In genomic region chr1:37922767-37923550, GRCh38 we compare ENCODE assay signal across 8 cellular contexts. TPM values are rescaled to one million over a fixed set of nuclear protein-coding genes. Genes with fewer than 3 reads are reported as not detected.
DNase-seq lines count a peak whose midpoint lies in the region; ATAC-seq and TF ChIP-seq lines count a peak whose summit lies in the region.

No MANE protein-coding gene starts in this region.

- H3F3A ChIP-seq in GM23338 (replicated peaks; ENCODE audit: low read depth): no peaks in the 10 kb centered on the region
- no peaks in the 10 kb centered on the region; the same call in 1 of the 2 replicates for H3F3A ChIP-seq in PC-9 (ENCODE audit: insufficient read depth, low read depth)

- POLR2A ChIA-PET in PC-9 (lab: Charles Lee; ENCODE audit: unreplicated experiment): interaction anchor here (0.6 kb wide), 1 partner anchor 35 kb away, joined by 4 read pairs; no protein-coding TSS in a partner anchor

- H3K4me3 Mint-ChIP-seq in GM23338 (no peak overlapping the region), endodermal cell (no peak overlapping the region)

- H3K4me3 ChIP-seq in GM23338 (no peak overlapping the region), OCI-LY3 (ENCODE audit: low read length) (0 out of 2 replicates have a peak overlapping the region, but pooled peaks have one; percentile 18), endodermal cell (ENCODE audit: low read length) (no peak overlapping the region), PC-9 (no peak overlapping the region)

- H3K4me1 Mint-ChIP-seq in GM23338 (peaks cover 6% of the 10 kb centered on the region; the same call in 2 of the 3 replicates), endodermal cell (peaks cover 10% of the 10 kb centered on the region)

- H3K4me2 ChIP-seq in GM23338 (no peak overlapping the region), OCI-LY3 (ENCODE audit: low read length) (peak overlapping the region; percentile 55), PC-9 (no peak overlapping the region)

- H3K79me2 ChIP-seq in GM23338 (replicated peaks; ENCODE audit: insufficient read depth) (peaks cover 63% of the 10 kb centered on the region), OCI-LY3 (ENCODE audit: low read length) (no peaks in the 10 kb centered on the region), PC-9 (ENCODE audit: low read depth) (peaks cover 9% of the 10 kb centered on the region)

- intact Hi-C loops in PC-9 (cut with micrococcal nuclease; ENCODE audit: unreplicated experiment): no loop called here

- H3K4me1 ChIP-seq in GM23338 (ENCODE audit: insufficient read depth) (peaks cover 5% of the 10 kb centered on the region; the same call in 1 of the 2 replicates), OCI-LY3 (ENCODE audit: low read length) (peaks cover 11% of the 10 kb centered on the region), endodermal cell (ENCODE audit: control insufficient read depth, insufficient read depth, low read length) (no peaks in the 10 kb centered on the region), PC-9 (replicated peaks; ENCODE audit: insufficient read depth) (no peaks in the 10 kb centered on the region)

- ATAC-seq in GM18502 (IDR thresholded peaks at IDR 0.05; ENCODE audit: poor library complexity, unreplicated experiment) (peak; percentile 66), GM23338 (no peak), HG03045 (IDR thresholded peaks at IDR 0.05; ENCODE audit: unreplicated experiment) (no peak)

- CTCF ChIA-PET in PC-9 (lab: Charles Lee): no interaction called here

- 0 out of 2 replicates have a peak overlapping the region, but pooled peaks have one; percentile 5 for H3K27ac Mint-ChIP-seq in GM23338
- no peak overlapping the region for H3K27ac Mint-ChIP-seq in endodermal cell

- BruUV-seq in PC-9 (replicated peaks; lab: Mats Ljungman, UMichigan): no TSS peak

- H2AFZ ChIP-seq in GM23338 (no peak overlapping the region), OCI-LY3 (ENCODE audit: low read depth, low read length) (no peak overlapping the region), PC-9 (no peak overlapping the region)

- H3K9me3 ChIP-seq in OCI-LY3 (ENCODE audit: insufficient read depth, low read length): no peaks in the 10 kb centered on the region
- H3K9me3 ChIP-seq in endodermal cell (ENCODE audit: control insufficient read depth, low read length): no peaks in the 10 kb centered on the region
- H3K9me3 ChIP-seq in PC-9 (ENCODE audit: insufficient read depth, low read depth): no peaks in the 10 kb centered on the region

- H4K20me1 ChIP-seq in GM23338 (replicated peaks; ENCODE audit: insufficient read depth): peaks cover 23% of the 10 kb centered on the region; the same call in 1 of the 2 replicates
- H4K20me1 ChIP-seq in OCI-LY3 (ENCODE audit: insufficient read depth, low read length): no peaks in the 10 kb centered on the region
- peaks cover 6% of the 10 kb centered on the region for H4K20me1 ChIP-seq in PC-9 (ENCODE audit: insufficient read depth)

- H3K9ac ChIP-seq in OCI-LY3 (ENCODE audit: low read length) (peak overlapping the region; percentile 7; the same call in 1 of the 2 replicates), endodermal cell (ENCODE audit: extremely low read depth, low read length, poor library complexity, severe bottlenecking) (no peak overlapping the region)

- H3K36me3 Mint-ChIP-seq in GM23338 (ENCODE audit: low read depth): peaks cover 3% of the 10 kb centered on the region; the same call in 2 of the 3 replicates
- peaks cover 9% of the 10 kb centered on the region for H3K36me3 Mint-ChIP-seq in endodermal cell (ENCODE audit: low read depth)

- H3K9me3 Mint-ChIP-seq in GM23338: no peaks in the 10 kb centered on the region
- H3K9me3 Mint-ChIP-seq in endodermal cell: no peaks in the 10 kb centered on the region

- H3K9me2 ChIP-seq in GM23338 (ENCODE audit: insufficient read depth): no peaks in the 10 kb centered on the region
- H3K9me2 ChIP-seq in PC-9 (ENCODE audit: insufficient read depth): no peaks in the 10 kb centered on the region

- H3K27me3 Mint-ChIP-seq in GM23338 (ENCODE audit: insufficient read depth, low read depth, poor library complexity) (no peaks in the 10 kb centered on the region), endodermal cell (ENCODE audit: insufficient read depth) (peaks cover 14% of the 10 kb centered on the region)

- WGBS in endodermal cell (ENCODE audit: insufficient coverage in 1 of 2, insufficient read length in 1 of 2), 2 experiments: 61 to 68% methylated on average over 3 to 4 of the region's 4 CpGs

- TF ChIP-seq CTCF in GM23338 (conservative IDR thresholded peaks at IDR 0.05; ENCODE audit: low read depth in 2 of 2) (no peak), OCI-LY3 (IDR thresholded peaks at IDR 0.05; ENCODE audit: low read depth, low read length) (no peak), endodermal cell (conservative IDR thresholded peaks at IDR 0.05) (no peak), PC-9 (conservative IDR thresholded peaks at IDR 0.05) (no peak)

- no peak for DNase-seq in GM23338 (ENCODE audit: low spot score)
- peak; percentile 54 for DNase-seq in medulla oblongata (ENCODE audit: extremely low spot score)
- no peak for DNase-seq in endodermal cell
- no peak for DNase-seq in PC-9
- no peak for DNase-seq in activated CD4-positive, alpha-beta T cell treated with anti-CD3 and anti-CD28 coated beads for 4 hours

- H3K36me3 ChIP-seq in GM23338 (ENCODE audit: insufficient read depth) (no peaks in the 10 kb centered on the region), OCI-LY3 (replicated peaks; ENCODE audit: low read depth, low read length) (no peaks in the 10 kb centered on the region), endodermal cell (ENCODE audit: control insufficient read depth, insufficient read depth, low read length) (no peaks in the 10 kb centered on the region), PC-9 (ENCODE audit: low read depth) (no peaks in the 10 kb centered on the region)

- peak overlapping the region; percentile 30; the same call in 1 of the 2 replicates for H3K27ac ChIP-seq in GM23338 (ENCODE audit: low read depth)
- peak overlapping the region; percentile 77 for H3K27ac ChIP-seq in OCI-LY3 (ENCODE audit: low read length)
- no peak overlapping the region for H3K27ac ChIP-seq in endodermal cell (ENCODE audit: low read depth, low read length)
- no peak overlapping the region for H3K27ac ChIP-seq in PC-9

- H3K27me3 ChIP-seq in GM23338 (ENCODE audit: insufficient read depth): no peaks in the 10 kb centered on the region
- no peaks in the 10 kb centered on the region for H3K27me3 ChIP-seq in OCI-LY3 (ENCODE audit: low read depth, low read length)
- H3K27me3 ChIP-seq in endodermal cell (ENCODE audit: control insufficient read depth, insufficient read depth, low read length, poor library complexity, severe bottlenecking): peaks cover 10% of the 10 kb centered on the region
- no peaks in the 10 kb centered on the region for H3K27me3 ChIP-seq in PC-9 (ENCODE audit: insufficient read depth, low read depth)

TF ChIP-seq in GM23338, 12 proteins besides CTCF, POLR2A, EP300 and RAD21:
- TF ChIP-seq ZNF331 (CRISPR knock-in tag; IDR thresholded peaks at IDR 0.05; ENCODE audit: low read depth): no peak

RNA-seq across cellular contexts. Expression of gene INPP5B, which starts 23.9 kb away (rescaled TPM):
- total RNA-seq in GM23338 (2014; rRNA removed; shearing (Covaris generic)): 19.8 and 29.1 TPM in 2 replicates
- polyA plus RNA-seq in GM23338 (2016; fragmentation: Nextera tagmentation; extraction: Ambion mirVana): 5.2 and 6.9 TPM in 2 replicates
- total RNA-seq in endodermal cell (10 to 100 TPM; 19.9 to 21.4 TPM), PC-9 (2021) (26.7 and 28.1 TPM in 2 replicates)
- polyA plus RNA-seq in endodermal cell (2013, experiment 1 of 2): 15.5 TPM
- polyA plus RNA-seq in endodermal cell (2013, experiment 2 of 2): 14.5 TPM

Comparison
In these comparisons a context has a peak if more than half of its experiments do, and no peak if none do; other contexts are left out.
1. H3K27ac ChIP-seq: peak in GM23338 (single experiment) and OCI-LY3 (single experiment); none in endodermal cell (single experiment) and PC-9 (single experiment).